ENCODE assay signal across 2 cellular contexts in genomic region chr7:70614237-70614984, GRCh38.
TF ChIP-seq lines count a peak whose summit lies in the region.

No MANE protein-coding gene starts in this region.

TF ChIP-seq in GM23338, 12 proteins besides CTCF, POLR2A, EP300 and RAD21 (continued from another document):
- TF ChIP-seq, protein P1, sequence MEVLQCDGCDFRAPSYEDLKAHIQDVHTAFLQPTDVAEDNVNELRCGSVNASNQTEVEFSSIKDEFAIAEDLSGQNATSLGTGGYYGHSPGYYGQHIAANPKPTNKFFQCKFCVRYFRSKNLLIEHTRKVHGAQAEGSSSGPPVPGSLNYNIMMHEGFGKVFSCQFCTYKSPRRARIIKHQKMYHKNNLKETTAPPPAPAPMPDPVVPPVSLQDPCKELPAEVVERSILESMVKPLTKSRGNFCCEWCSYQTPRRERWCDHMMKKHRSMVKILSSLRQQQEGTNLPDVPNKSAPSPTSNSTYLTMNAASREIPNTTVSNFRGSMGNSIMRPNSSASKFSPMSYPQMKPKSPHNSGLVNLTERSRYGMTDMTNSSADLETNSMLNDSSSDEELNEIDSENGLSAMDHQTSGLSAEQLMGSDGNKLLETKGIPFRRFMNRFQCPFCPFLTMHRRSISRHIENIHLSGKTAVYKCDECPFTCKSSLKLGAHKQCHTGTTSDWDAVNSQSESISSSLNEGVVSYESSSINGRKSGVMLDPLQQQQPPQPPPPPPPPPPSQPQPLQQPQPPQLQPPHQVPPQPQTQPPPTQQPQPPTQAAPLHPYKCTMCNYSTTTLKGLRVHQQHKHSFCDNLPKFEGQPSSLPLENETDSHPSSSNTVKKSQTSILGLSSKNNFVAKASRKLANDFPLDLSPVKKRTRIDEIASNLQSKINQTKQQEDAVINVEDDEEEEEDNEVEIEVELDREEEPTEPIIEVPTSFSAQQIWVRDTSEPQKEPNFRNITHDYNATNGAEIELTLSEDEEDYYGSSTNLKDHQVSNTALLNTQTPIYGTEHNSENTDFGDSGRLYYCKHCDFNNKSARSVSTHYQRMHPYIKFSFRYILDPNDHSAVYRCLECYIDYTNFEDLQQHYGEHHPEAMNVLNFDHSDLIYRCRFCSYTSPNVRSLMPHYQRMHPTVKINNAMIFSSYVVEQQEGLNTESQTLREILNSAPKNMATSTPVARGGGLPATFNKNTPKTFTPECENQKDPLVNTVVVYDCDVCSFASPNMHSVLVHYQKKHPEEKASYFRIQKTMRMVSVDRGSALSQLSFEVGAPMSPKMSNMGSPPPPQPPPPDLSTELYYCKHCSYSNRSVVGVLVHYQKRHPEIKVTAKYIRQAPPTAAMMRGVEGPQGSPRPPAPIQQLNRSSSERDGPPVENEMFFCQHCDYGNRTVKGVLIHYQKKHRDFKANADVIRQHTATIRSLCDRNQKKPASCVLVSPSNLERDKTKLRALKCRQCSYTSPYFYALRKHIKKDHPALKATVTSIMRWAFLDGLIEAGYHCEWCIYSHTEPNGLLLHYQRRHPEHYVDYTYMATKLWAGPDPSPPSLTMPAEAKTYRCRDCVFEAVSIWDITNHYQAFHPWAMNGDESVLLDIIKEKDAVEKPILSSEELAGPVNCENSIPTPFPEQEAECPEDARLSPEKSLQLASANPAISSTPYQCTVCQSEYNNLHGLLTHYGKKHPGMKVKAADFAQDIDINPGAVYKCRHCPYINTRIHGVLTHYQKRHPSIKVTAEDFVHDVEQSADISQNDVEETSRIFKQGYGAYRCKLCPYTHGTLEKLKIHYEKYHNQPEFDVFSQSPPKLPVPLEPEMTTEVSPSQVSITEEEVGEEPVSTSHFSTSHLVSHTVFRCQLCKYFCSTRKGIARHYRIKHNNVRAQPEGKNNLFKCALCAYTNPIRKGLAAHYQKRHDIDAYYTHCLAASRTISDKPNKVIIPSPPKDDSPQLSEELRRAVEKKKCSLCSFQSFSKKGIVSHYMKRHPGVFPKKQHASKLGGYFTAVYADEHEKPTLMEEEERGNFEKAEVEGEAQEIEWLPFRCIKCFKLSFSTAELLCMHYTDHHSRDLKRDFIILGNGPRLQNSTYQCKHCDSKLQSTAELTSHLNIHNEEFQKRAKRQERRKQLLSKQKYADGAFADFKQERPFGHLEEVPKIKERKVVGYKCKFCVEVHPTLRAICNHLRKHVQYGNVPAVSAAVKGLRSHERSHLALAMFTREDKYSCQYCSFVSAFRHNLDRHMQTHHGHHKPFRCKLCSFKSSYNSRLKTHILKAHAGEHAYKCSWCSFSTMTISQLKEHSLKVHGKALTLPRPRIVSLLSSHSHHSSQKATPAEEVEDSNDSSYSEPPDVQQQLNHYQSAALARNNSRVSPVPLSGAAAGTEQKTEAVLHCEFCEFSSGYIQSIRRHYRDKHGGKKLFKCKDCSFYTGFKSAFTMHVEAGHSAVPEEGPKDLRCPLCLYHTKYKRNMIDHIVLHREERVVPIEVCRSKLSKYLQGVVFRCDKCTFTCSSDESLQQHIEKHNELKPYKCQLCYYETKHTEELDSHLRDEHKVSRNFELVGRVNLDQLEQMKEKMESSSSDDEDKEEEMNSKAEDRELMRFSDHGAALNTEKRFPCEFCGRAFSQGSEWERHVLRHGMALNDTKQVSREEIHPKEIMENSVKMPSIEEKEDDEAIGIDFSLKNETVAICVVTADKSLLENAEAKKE (CRISPR knock-in tag; IDR thresholded peaks at IDR 0.05): no peak
- no peak for TF ChIP-seq NANOG (IDR thresholded peaks at IDR 0.05; ENCODE audit: borderline replicate concordance)
- no peak for TF ChIP-seq ZNF331 (CRISPR knock-in tag; IDR thresholded peaks at IDR 0.05; ENCODE audit: low read depth)
- no peak for TF ChIP-seq CREB1 (CRISPR knock-in tag; IDR thresholded peaks at IDR 0.05; ENCODE audit: low read depth)
- no peak for TF ChIP-seq STAT1 (IDR thresholded peaks at IDR 0.05; ENCODE audit: unreplicated experiment)

TF ChIP-seq in H1, 55 proteins besides CTCF, POLR2A, EP300 and RAD21 (continued from another document):
- TF ChIP-seq JUND (IDR thresholded peaks at IDR 0.05; ENCODE audit: low read length) (no peak), FOSL1 (IDR thresholded peaks at IDR 0.05; ENCODE audit: insufficient read depth, low read depth, low read length) (no peak), SP1 (IDR thresholded peaks at IDR 0.05; ENCODE audit: low read depth, low read length) (no peak), NRF1 (IDR thresholded peaks at IDR 0.05; ENCODE audit: low read depth, low read length) (no peak), TBP (IDR thresholded peaks at IDR 0.05; ENCODE audit: low read depth, low read length) (no peak), JUN (IDR thresholded peaks at IDR 0.05; ENCODE audit: low read depth, low read length) (no peak), CHD2 (IDR thresholded peaks at IDR 0.05; ENCODE audit: low read length) (no peak), CHD1 (IDR thresholded peaks at IDR 0.05; ENCODE audit: low read depth, low read length) (no peak), USF2 (IDR thresholded peaks at IDR 0.05; ENCODE audit: low read length) (no peak), TEAD4 (IDR thresholded peaks at IDR 0.05; ENCODE audit: low read depth, low read length) (no peak), EZH2 (IDR thresholded peaks at IDR 0.05; ENCODE audit: low read depth, low read length, severe bottlenecking) (no peak), EGR1 (IDR thresholded peaks at IDR 0.05; ENCODE audit: borderline replicate concordance, low read depth, low read length) (no peak), NANOG (IDR thresholded peaks at IDR 0.05; ENCODE audit: insufficient read depth, low read depth, low read length, poor library complexity, severe bottlenecking) (no peak), SIN3A (conservative IDR thresholded peaks at IDR 0.05 in 1 of 2, IDR thresholded peaks at IDR 0.05 in 1 of 2; ENCODE audit: low read depth in 1 of 2, low read length in 2 of 2) (peak; percentile 31 to 66; a peak in 2 of 4 replicates), GTF2F1 (IDR thresholded peaks at IDR 0.05; ENCODE audit: borderline replicate concordance, low read depth, low read length) (no peak), YY1 (IDR thresholded peaks at IDR 0.05; ENCODE audit: low read depth, low read length) (no peak), SUZ12 (IDR thresholded peaks at IDR 0.05; ENCODE audit: low read length) (no peak), RBBP5 (IDR thresholded peaks at IDR 0.05; ENCODE audit: borderline replicate concordance, low read depth, low read length) (no peak), SRF (IDR thresholded peaks at IDR 0.05; ENCODE audit: low read depth, low read length) (no peak), HDAC6 (IDR thresholded peaks at IDR 0.05; ENCODE audit: low read depth, low read length) (no peak), ZNF274 (IDR thresholded peaks at IDR 0.05; ENCODE audit: borderline replicate concordance, extremely low read depth, low read length) (no peak), CREB1 (IDR thresholded peaks at IDR 0.05) (0 out of 2 replicates have a peak, but pooled peaks have one; percentile 38), PHF8 (conservative IDR thresholded peaks at IDR 0.05; ENCODE audit: low read depth, low read length) (no peak), POU5F1 (IDR thresholded peaks at IDR 0.05; ENCODE audit: low read depth, low read length) (no peak), CTBP2 (IDR thresholded peaks at IDR 0.05; ENCODE audit: borderline replicate concordance, insufficient read depth, insufficient read length, low read length) (peak; percentile 68), KDM4A (IDR thresholded peaks at IDR 0.05; ENCODE audit: low read depth, low read length, severe bottlenecking) (no peak), TCF12 (IDR thresholded peaks at IDR 0.05; ENCODE audit: low read depth, low read length) (no peak), CEBPB (IDR thresholded peaks at IDR 0.05; ENCODE audit: low read depth, low read length) (no peak)
- TF ChIP-seq, protein P2, sequence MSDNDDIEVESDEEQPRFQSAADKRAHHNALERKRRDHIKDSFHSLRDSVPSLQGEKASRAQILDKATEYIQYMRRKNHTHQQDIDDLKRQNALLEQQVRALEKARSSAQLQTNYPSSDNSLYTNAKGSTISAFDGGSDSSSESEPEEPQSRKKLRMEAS (IDR thresholded peaks at IDR 0.05): peak; percentile 37; the same call in 1 of the 2 replicates
